Comparison of ENCODE assay signal across 26 cellular contexts in genomic region chr7:130332259-130333053, GRCh38. TPM values are rescaled to one million over a fixed set of nuclear protein-coding genes. Genes with fewer than 3 reads are reported as not detected.
DNase-seq lines count a peak whose midpoint lies in the region; ATAC-seq and TF ChIP-seq lines count a peak whose summit lies in the region.
"Had no signal": no experiment of that assay in that cellular context is flagged by ENCODE, and none has a peak within 500 bp of the region (broad histone marks: within the 10 kb centered on the region; RNA-seq: fewer than 3 reads in every experiment).

No MANE protein-coding gene starts in this region.

- H4K20me1 ChIP-seq in SK-N-SH (ENCODE audit: insufficient read depth) (no peaks in the 10 kb centered on the region), PC-9 (ENCODE audit: insufficient read depth) (no peaks in the 10 kb centered on the region)
- H4K20me1 ChIP-seq: BLaER1 treated with 17β-estradiol and CSF1 and Interleukin-3, amounts not matched to agents 10 nM and 100 nM had no signal

- H3K27me3 ChIP-seq in SK-N-SH (ENCODE audit: insufficient read depth) (no peaks in the 10 kb centered on the region), PC-9 (ENCODE audit: insufficient read depth, low read depth) (no peaks in the 10 kb centered on the region), prostate gland (replicated peaks; ENCODE audit: insufficient read depth) (no peaks in the 10 kb centered on the region), colonic mucosa (no peaks in the 10 kb centered on the region)
- H3K27me3 ChIP-seq: BLaER1 treated with 17β-estradiol and CSF1 and Interleukin-3, amounts not matched to agents 10 nM and 100 nM had no signal

- TF ChIP-seq CTCF in SK-N-SH (IDR thresholded peaks at IDR 0.05), result no peak
- no peak for TF ChIP-seq CTCF in PC-9 (conservative IDR thresholded peaks at IDR 0.05)
- no peak for TF ChIP-seq CTCF in choroid plexus epithelial cell (conservative IDR thresholded peaks at IDR 0.05; ENCODE audit: low read depth, low read length)
- no peak for TF ChIP-seq CTCF in prostate gland (IDR thresholded peaks at IDR 0.05)
- no peak for TF ChIP-seq CTCF in colonic mucosa (IDR thresholded peaks at IDR 0.05)

- no peak overlapping the region for H3K4me2 ChIP-seq in SK-N-SH
- H3K4me2 ChIP-seq in PC-9, result 0 out of 2 replicates have a peak overlapping the region, but pooled peaks have one; percentile 3
- H3K4me2 ChIP-seq: BLaER1 treated with 17β-estradiol and CSF1 and Interleukin-3, amounts not matched to agents 10 nM and 100 nM; KMS-11 had no signal

- no peak overlapping the region for H3K27ac ChIP-seq in SK-N-SH (ENCODE audit: low read depth in 2 of 2, low read length in 1 of 2)
- H3K27ac ChIP-seq in PC-9, result no peak overlapping the region
- H3K27ac ChIP-seq in prostate gland, result no peak overlapping the region
- no peak overlapping the region for H3K27ac ChIP-seq in colonic mucosa
- H3K27ac ChIP-seq: BLaER1 treated with 17β-estradiol and CSF1 and Interleukin-3, amounts not matched to agents 10 nM and 100 nM; KMS-11 had no signal

- no TSS peak for BruUV-seq in PC-9 (replicated peaks; lab: Mats Ljungman, UMichigan)

- no peak for ATAC-seq in SK-N-SH treated with all-trans-retinoic acid at 6 μM for 48 hours
- ATAC-seq in GM21737 (IDR thresholded peaks at IDR 0.05; ENCODE audit: unreplicated experiment), result no peak
- ATAC-seq: GM12878 had no signal

- no peaks in the 10 kb centered on the region for H3K9me2 ChIP-seq in SK-N-SH
- H3K9me2 ChIP-seq in PC-9 (ENCODE audit: insufficient read depth), result no peaks in the 10 kb centered on the region

- no peaks in the 10 kb centered on the region for H3K9me3 ChIP-seq in SK-N-SH
- H3K9me3 ChIP-seq in PC-9 (ENCODE audit: insufficient read depth, low read depth), result no peaks in the 10 kb centered on the region
- no peaks in the 10 kb centered on the region for H3K9me3 ChIP-seq in prostate gland
- no peaks in the 10 kb centered on the region for H3K9me3 ChIP-seq in colonic mucosa
- H3K9me3 ChIP-seq: BLaER1 treated with 17β-estradiol and CSF1 and Interleukin-3, amounts not matched to agents 10 nM and 100 nM; HAP-1 had no signal

- H2AFZ ChIP-seq in SK-N-SH (ENCODE audit: low read depth) (no peak overlapping the region), PC-9 (no peak overlapping the region)

- CTCF ChIA-PET in SK-N-SH (lab: Yijun Ruan, JAX) (interaction anchor here (0.5 to 1.1 kb wide), 6 partner anchors 8 to 426 kb away, joined by 3 to 5 read pairs (median 3); no protein-coding TSS in a partner anchor), PC-9 (lab: Charles Lee) (interaction anchor here (0.5 kb wide), 1 partner anchor 131 kb away, joined by 3 read pairs; no protein-coding TSS in a partner anchor)

- H3K4me3 ChIP-seq in SK-N-SH (ENCODE audit: low read depth in 2 of 2, low read length in 1 of 2) (no peak overlapping the region), PC-9 (no peak overlapping the region), choroid plexus epithelial cell (ENCODE audit: low read depth, low read length) (no peak overlapping the region), prostate gland (no peak overlapping the region), colonic mucosa (no peak overlapping the region)
- H3K4me3 ChIP-seq: BLaER1 treated with 17β-estradiol and CSF1 and Interleukin-3, amounts not matched to agents 10 nM and 100 nM; GM12878; HAP-1 had no signal

- no peaks in the 10 kb centered on the region for H3F3A ChIP-seq in SK-N-SH (replicated peaks; ENCODE audit: insufficient read depth)
- no peaks in the 10 kb centered on the region for H3F3A ChIP-seq in PC-9 (ENCODE audit: insufficient read depth, low read depth)

- H3K79me2 ChIP-seq in SK-N-SH (ENCODE audit: insufficient read depth) (no peaks in the 10 kb centered on the region), PC-9 (ENCODE audit: low read depth) (no peaks in the 10 kb centered on the region)

- DNase-seq in SK-N-SH, result no peak
- no peak for DNase-seq in PC-9
- DNase-seq in choroid plexus epithelial cell (ENCODE audit: low read depth), result peak; percentile 54
- peak; percentile 16 for DNase-seq in prostate gland (ENCODE audit: low spot score)
- no peak for DNase-seq in colonic mucosa
- DNase-seq in NCI-H526 (lab: John Stamatoyannopoulos, UW), result no peak
- DNase-seq: AML-193; CD4-positive, alpha-beta T cell; COR-L47; DMS79; EL; GDM1; GOT3; NCI-H1092 treated with DMSO at 0.1 percent for 48 hours; NCI-H1436; NCI-H187; NCI-H2107; NCI-H524; NCI-H82; OCI-M1 had no signal

- no peak overlapping the region for H3K9ac ChIP-seq in SK-N-SH
- no peak overlapping the region for H3K9ac ChIP-seq in colonic mucosa (ENCODE audit: low read depth in 2 of 2, low read length in 2 of 2)
- H3K9ac ChIP-seq: BLaER1 treated with 17β-estradiol and CSF1 and Interleukin-3, amounts not matched to agents 10 nM and 100 nM; KMS-11 had no signal

- H3K4me1 ChIP-seq in SK-N-SH (ENCODE audit: control insufficient read depth in 1 of 2, insufficient read depth in 2 of 2, low read depth in 1 of 2, low read length in 1 of 2) (peaks cover 0 to 7% of the 10 kb centered on the region in 2 experiments; a peak in 2 of 4 replicates), PC-9 (replicated peaks; ENCODE audit: insufficient read depth) (peaks cover 9% of the 10 kb centered on the region; the same call in 1 of the 2 replicates), prostate gland (replicated peaks) (no peaks in the 10 kb centered on the region), colonic mucosa (no peaks in the 10 kb centered on the region)
- H3K4me1 ChIP-seq: BLaER1 treated with 17β-estradiol and CSF1 and Interleukin-3, amounts not matched to agents 10 nM and 100 nM; HAP-1 had no signal

- no peak for TF ChIP-seq POLR2A in prostate gland (IDR thresholded peaks at IDR 0.05)

- intact Hi-C loops in PC-9 (cut with micrococcal nuclease; ENCODE audit: unreplicated experiment), result no loop called here
- intact Hi-C loops in prostate gland (cut with DNase I), result no loop called here
- intact Hi-C loops in colonic mucosa (cut with DNase I), result no loop called here

- TF ChIP-seq RAD21 in SK-N-SH (IDR thresholded peaks at IDR 0.05; ENCODE audit: low read length), result no peak

- WGBS in SK-N-SH (ENCODE audit: low lambda C conversion rate), result 76% methylated on average over 4 of the region's 4 CpGs
- 96% methylated on average over 4 of the region's 4 CpGs for WGBS in prostate gland

- no peak for TF ChIP-seq EP300 in SK-N-SH (IDR thresholded peaks at IDR 0.05; ENCODE audit: borderline replicate concordance in 1 of 2, low read depth in 1 of 2, low read length in 1 of 2)

- POLR2A ChIA-PET in SK-N-SH (lab: Yijun Ruan, JAX), result interaction anchor here (0.6 kb wide), 1 partner anchor 263 kb away, joined by 3 read pairs; no protein-coding TSS in a partner anchor
- POLR2A ChIA-PET in PC-9 (lab: Charles Lee; ENCODE audit: unreplicated experiment), result no interaction called here

- H3K36me3 ChIP-seq in SK-N-SH (replicated peaks in 1 of 2; ENCODE audit: control insufficient read depth in 1 of 2, insufficient read depth in 2 of 2, low read length in 1 of 2), result no peaks in the 10 kb centered on the region
- H3K36me3 ChIP-seq in PC-9 (ENCODE audit: low read depth), result no peaks in the 10 kb centered on the region
- H3K36me3 ChIP-seq in prostate gland, result no peaks in the 10 kb centered on the region
- H3K36me3 ChIP-seq in colonic mucosa, result no peaks in the 10 kb centered on the region
- H3K36me3 ChIP-seq: BLaER1 treated with 17β-estradiol and CSF1 and Interleukin-3, amounts not matched to agents 10 nM and 100 nM; HAP-1 had no signal

TF ChIP-seq in SK-N-SH, 30 proteins besides CTCF, POLR2A, EP300 and RAD21:
- TF ChIP-seq GATA2 (CRISPR knock-in tag; IDR thresholded peaks at IDR 0.05) (peak; percentile 47), SMC3 (IDR thresholded peaks at IDR 0.05; ENCODE audit: low read depth, low read length) (no peak)

TF ChIP-seq in SK-N-SH treated with all-trans-retinoic acid at 6 μM for 48 hours, 23 proteins besides CTCF, POLR2A, EP300 and RAD21 (continues in another document):
- TF ChIP-seq TOX (CRISPR knock-in tag; IDR thresholded peaks at IDR 0.05; ENCODE audit: borderline replicate concordance), result no peak
- TF ChIP-seq SNAI2 (CRISPR knock-in tag; IDR thresholded peaks at IDR 0.05), result no peak
- TF ChIP-seq ZNF8 (CRISPR knock-in tag; IDR thresholded peaks at IDR 0.05), result no peak
- TF ChIP-seq OSR1 (CRISPR knock-in tag; IDR thresholded peaks at IDR 0.05), result no peak
- no peak for TF ChIP-seq PPARA (CRISPR knock-in tag; IDR thresholded peaks at IDR 0.05; ENCODE audit: borderline replicate concordance)
- TF ChIP-seq ZC3H10 (CRISPR knock-in tag; IDR thresholded peaks at IDR 0.05), result no peak
- no peak for TF ChIP-seq RARB (CRISPR knock-in tag; IDR thresholded peaks at IDR 0.05)
- TF ChIP-seq ISL1 (CRISPR knock-in tag; IDR thresholded peaks at IDR 0.05), result no peak
- no peak for TF ChIP-seq ARNTL (CRISPR knock-in tag; IDR thresholded peaks at IDR 0.05; ENCODE audit: borderline replicate concordance, low read depth)
- TF ChIP-seq, protein P1, sequence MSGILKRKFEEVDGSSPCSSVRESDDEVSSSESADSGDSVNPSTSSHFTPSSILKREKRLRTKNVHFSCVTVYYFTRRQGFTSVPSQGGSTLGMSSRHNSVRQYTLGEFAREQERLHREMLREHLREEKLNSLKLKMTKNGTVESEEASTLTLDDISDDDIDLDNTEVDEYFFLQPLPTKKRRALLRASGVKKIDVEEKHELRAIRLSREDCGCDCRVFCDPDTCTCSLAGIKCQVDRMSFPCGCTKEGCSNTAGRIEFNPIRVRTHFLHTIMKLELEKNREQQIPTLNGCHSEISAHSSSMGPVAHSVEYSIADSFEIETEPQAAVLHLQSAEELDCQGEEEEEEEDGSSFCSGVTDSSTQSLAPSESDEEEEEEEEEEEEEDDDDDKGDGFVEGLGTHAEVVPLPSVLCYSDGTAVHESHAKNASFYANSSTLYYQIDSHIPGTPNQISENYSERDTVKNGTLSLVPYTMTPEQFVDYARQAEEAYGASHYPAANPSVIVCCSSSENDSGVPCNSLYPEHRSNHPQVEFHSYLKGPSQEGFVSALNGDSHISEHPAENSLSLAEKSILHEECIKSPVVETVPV (CRISPR knock-in tag; IDR thresholded peaks at IDR 0.05), result no peak

RNA-seq across cellular contexts. Expression of gene CPA5, which starts 12.2 kb away (rescaled TPM):
- 0.86 and 1.3 TPM in 2 replicates for polyA plus RNA-seq in SK-N-SH (2012; rRNA removed)
- 0.19 and 0.29 TPM in 2 replicates for polyA plus RNA-seq in SK-N-SH (2012; cell fraction: cytosol; rRNA removed)
- polyA plus RNA-seq in SK-N-SH (2012; cell fraction: nucleus; rRNA removed), result 2.2 and 4.6 TPM in 2 replicates
- total RNA-seq in PC-9 (2021) (not detected in 2 replicates), prostate gland (1 to 10 TPM in 1 of 2 donors, not detected in 1; 1.5 TPM), colonic mucosa (not detected)
- total RNA-seq: CD4-positive, alpha-beta T cell had no signal

RNA-seq across cellular contexts. Expression of gene CPA4, which starts 39.5 kb away (rescaled TPM):
- 176 and 243 TPM in 2 replicates for polyA plus RNA-seq in SK-N-SH (2012; rRNA removed)
- 108 and 129 TPM in 2 replicates for polyA plus RNA-seq in SK-N-SH (2012; cell fraction: cytosol; rRNA removed)
- 529 and 562 TPM in 2 replicates for polyA plus RNA-seq in SK-N-SH (2012; cell fraction: nucleus; rRNA removed)
- total RNA-seq in PC-9 (2021) (4.2 and 9.8 TPM in 2 replicates), prostate gland (under 1 TPM in 1 of 2 donors, not detected in 1; 0.23 TPM), colonic mucosa (not detected)
- total RNA-seq: CD4-positive, alpha-beta T cell had no signal

RNA-seq across cellular contexts. Expression of gene CPA1, which starts 47.8 kb away (rescaled TPM):
- polyA plus RNA-seq in SK-N-SH (2012; rRNA removed), result 0.05 and 0.24 TPM in 2 replicates
- 0.06 and 0.12 TPM in 2 replicates for polyA plus RNA-seq in SK-N-SH (2012; cell fraction: cytosol; rRNA removed)
- polyA plus RNA-seq in SK-N-SH (2012; cell fraction: nucleus; rRNA removed), result 0.19 and 0.36 TPM in 2 replicates
- total RNA-seq in PC-9 (2021) (not detected in 2 replicates), prostate gland (under 1 TPM in 1 of 2 donors, not detected in 1; 0.14 TPM), colonic mucosa (10 to 100 TPM in 1 of 2 donors, not detected in 1; 35.4 TPM)
- total RNA-seq: CD4-positive, alpha-beta T cell had no signal
- polyA plus RNA-seq: GM12878 had no signal

Comparison
In these comparisons a context has a peak if more than half of its experiments do, and no peak if none do; other contexts are left out.
1. DNase-seq: peak in choroid plexus epithelial cell (single experiment) and prostate gland (single experiment); none in SK-N-SH (single experiment), PC-9 (0 of 2), colonic mucosa (single experiment) and NCI-H526 (0 of 2).